19 cellular contexts compared by ENCODE assay signal in genomic region chrX:64580605-64581004, GRCh38.
"Had no signal": no experiment of that assay in that cellular context is flagged by ENCODE, and none has a peak within 500 bp of the region (broad histone marks: within the 10 kb centered on the region; RNA-seq: fewer than 3 reads in every experiment).

No MANE protein-coding gene starts in this region.

- H3K27ac Mint-ChIP-seq: dendritic cell treated with granulocyte-macrophage colony-stimulating factor and Interleukin-4, amounts not matched to agents 40 ng/mL and 50 ng/mL, for 4 days had no signal

- DNase-seq: activated CD4-positive, alpha-beta T cell treated with anti-CD3 and anti-CD28 coated beads, Interleukin-2, amount 50 U/mL, for 4 hours; activated gamma-delta T cell; effector CD8-positive, alpha-beta T cell; kidney; stimulated activated CD4-positive, alpha-beta T cell treated with anti-CD3 and anti-CD28 coated beads, Interleukin-12 subunit alpha, Interleukin-12 subunit beta, amount 100 ng/mL, for 4 hours; stimulated activated CD4-positive, alpha-beta T cell treated with anti-CD3 and anti-CD28 coated beads, Interleukin-1b, Interleukin-23, amount 100 ng/mL, for 48 hours; stimulated activated CD8-positive, alpha-beta memory T cell treated with anti-CD3 and anti-CD28 coated beads, Interleukin-4, amount 100 ng/mL, for 48 hours; stimulated activated naive CD8-positive, alpha-beta T cell treated with anti-CD3 and anti-CD28 coated beads, Interleukin-15, Interleukin-2, amounts not matched to agents 100 U/mL and 50 U/mL, for 24 hours; substantia nigra; T-helper 1 cell; T-helper 9 cell; tibial artery had no signal

- H2AFZ ChIP-seq: hepatocyte had no signal

- H3K36me3 ChIP-seq: cardiac muscle cell, tibial artery had no signal

- H3K4me3 ChIP-seq: cardiac muscle cell, hepatocyte, lung, tibial artery had no signal

- H3K4me3 Mint-ChIP-seq: dendritic cell treated with granulocyte-macrophage colony-stimulating factor and Interleukin-4, amounts not matched to agents 40 ng/mL and 50 ng/mL, for 4 days had no signal

- ATAC-seq: activated CD4-positive, CD25-positive, alpha-beta regulatory T cell treated with anti-CD3 and anti-CD28 coated beads, Interleukin-2, amount 50 U/mL, for 24 hours; activated naive CD4-positive, alpha-beta T cell treated with anti-CD3 and anti-CD28 coated beads, Interleukin-2, amount 50 U/mL, for 72 hours; left lobe of liver; stimulated activated naive CD8-positive, alpha-beta T cell treated with anti-CD3 and anti-CD28 coated beads, Interleukin-15, Interleukin-2, amounts not matched to agents 100 U/mL and 50 U/mL, for 24 hours had no signal

- H3K27me3 ChIP-seq: cardiac muscle cell, hepatocyte, tibial artery had no signal

- H3K27ac ChIP-seq: cardiac muscle cell, hepatocyte, tibial artery had no signal

- H3K4me2 ChIP-seq: hepatocyte had no signal

- H3K4me1 ChIP-seq: tibial artery had no signal

- H3K27me3 Mint-ChIP-seq: dendritic cell treated with granulocyte-macrophage colony-stimulating factor and Interleukin-4, amounts not matched to agents 40 ng/mL and 50 ng/mL, for 4 days had no signal

- H3K79me2 ChIP-seq: hepatocyte had no signal
